32 cellular contexts compared by ENCODE assay signal in genomic region chr2:121162893-121163292, GRCh38.
DNase-seq lines count a peak whose midpoint lies in the region; ATAC-seq, FAIRE-seq and TF ChIP-seq lines count a peak whose summit lies in the region.
"Had no signal": no experiment of that assay in that cellular context is flagged by ENCODE, and none has a peak within 500 bp of the region (broad histone marks: within the 10 kb centered on the region; RNA-seq: fewer than 3 reads in every experiment).

No MANE protein-coding gene starts in this region.

- H3K4me1 ChIP-seq in HEK293 (ENCODE audit: control insufficient read depth, insufficient read depth, low read length) = no peaks in the 10 kb centered on the region
- no peaks in the 10 kb centered on the region for H3K4me1 ChIP-seq in K562 (replicated peaks in 1 of 2; ENCODE audit: control insufficient read depth in 2 of 2, insufficient read depth in 2 of 2, low read length in 2 of 2)
- H3K4me1 ChIP-seq in CD4-positive, alpha-beta memory T cell (ENCODE audit: insufficient read depth, low read length) = no peaks in the 10 kb centered on the region
- H3K4me1 ChIP-seq: A549; BE2C; BLaER1; BLaER1 treated with 17β-estradiol and CSF1 and Interleukin-3, amounts not matched to agents 10 nM and 100 nM; Caco-2 had no signal

- H3K4me3 ChIP-seq in HEK293 (ENCODE audit: low read depth, low read length) (no peak overlapping the region), K562 (no peak overlapping the region)
- H3K4me3 ChIP-seq in CD4-positive, alpha-beta memory T cell (ENCODE audit: low read length in 2 of 2) = no peak overlapping the region
- H3K4me3 ChIP-seq: A549; BLaER1; BLaER1 treated with 17β-estradiol and CSF1 and Interleukin-3, amounts not matched to agents 10 nM and 100 nM had no signal

- TF ChIP-seq RAD21 in K562 (CRISPR knock-in tag; conservative IDR thresholded peaks at IDR 0.05 in 1 of 2, IDR thresholded peaks at IDR 0.05 in 1 of 2) = no peak

- POLR2A ChIA-PET in HEK293 (lab: Yijun Ruan, JAX) (no interaction called here), K562 (lab: Yijun Ruan, JAX) (interaction anchor here (0.6 kb wide), 1 partner anchor 687 kb away, joined by 3 read pairs; no protein-coding TSS in a partner anchor)
- POLR2A ChIA-PET in CD4-positive, alpha-beta memory T cell (lab: Charles Lee; ENCODE audit: partially characterized antibody) = no interaction called here

- no TSS peak for BruUV-seq in K562 (replicated peaks; lab: Mats Ljungman, UMichigan)

- no peaks in the 10 kb centered on the region for H3K4me1 Mint-ChIP-seq in CD4-positive, alpha-beta memory T cell
- H3K4me1 Mint-ChIP-seq: B cell; CD14-positive monocyte; CD4-positive, CD25-positive, alpha-beta regulatory T cell; CD8-positive, alpha-beta memory T cell had no signal

- no peak overlapping the region for H2AFZ ChIP-seq in K562 (ENCODE audit: low read depth, low read length)

- no peak overlapping the region for H3K4me3 Mint-ChIP-seq in CD4-positive, alpha-beta memory T cell
- H3K4me3 Mint-ChIP-seq: B cell; CD14-positive monocyte; CD4-positive, alpha-beta T cell; CD4-positive, CD25-positive, alpha-beta regulatory T cell; CD8-positive, alpha-beta memory T cell; CD8-positive, alpha-beta T cell had no signal

- intact Hi-C loops in K562 (cut with micrococcal nuclease) = no loop called here
- intact Hi-C loops in CD4-positive, alpha-beta memory T cell (cut with micrococcal nuclease) = no loop called here

- TF ChIP-seq POLR2A in K562 (conservative IDR thresholded peaks at IDR 0.05) = no peak

- CTCF ChIA-PET in HEK293 (lab: Yijun Ruan, JAX) = interaction anchor here (0.6 to 0.7 kb wide), 2 partner anchors 56 to 132 kb away, joined by 4 to 5 read pairs; no protein-coding TSS in a partner anchor
- CTCF ChIA-PET in K562 (lab: Yijun Ruan, JAX; ENCODE audit: low intra/inter-chr PET ratio) = no interaction called here
- CTCF ChIA-PET in CD4-positive, alpha-beta memory T cell (lab: Charles Lee; ENCODE audit: partially characterized antibody) = no interaction called here

- H3K9me1 ChIP-seq in K562 (ENCODE audit: control insufficient read depth, insufficient read depth, low read length) = no peaks in the 10 kb centered on the region

- TF ChIP-seq EP300 in K562 (IDR thresholded peaks at IDR 0.05; ENCODE audit: low read length) = no peak

- H3K79me2 ChIP-seq in K562 (ENCODE audit: control insufficient read depth, insufficient read depth, low read length) = no peaks in the 10 kb centered on the region

- FAIRE-seq in K562 (lab: Jason Lieb, UNC) = no peak
- FAIRE-seq: A204.1, A549, D721Med had no signal

- DNase-seq in K562 (ENCODE audit: extremely low read depth in 1 of 4, low spot score in 3 of 4) = no peak
- no peak for DNase-seq in CD4-positive, alpha-beta memory T cell
- DNase-seq: 8988T; ACHN; AML-193; BE2C; C1 segment of cervical spinal cord; Caco-2; Calu3; CD4-positive, alpha-beta T cell; CD4-positive, CD25-positive, alpha-beta regulatory T cell; CD8-positive, alpha-beta memory T cell; CD8-positive, alpha-beta T cell; COR-L47; DMS 273 treated with DMSO at 0.1 percent for 48 hours; DMS153; DMS53; DMS79; DMS79 treated with DMSO at 0.1 percent for 48 hours; DND-41; EL had no signal

- H3K27me3 Mint-ChIP-seq in CD4-positive, alpha-beta memory T cell = peaks cover 0 to 8% of the 10 kb centered on the region in 2 donors
- H3K27me3 Mint-ChIP-seq: B cell; CD4-positive, alpha-beta T cell; CD4-positive, CD25-positive, alpha-beta regulatory T cell had no signal

- no peak overlapping the region for H3K4me2 ChIP-seq in K562 (ENCODE audit: insufficient read depth, low read length)
- H3K4me2 ChIP-seq: A549; BLaER1; BLaER1 treated with 17β-estradiol and CSF1 and Interleukin-3, amounts not matched to agents 10 nM and 100 nM had no signal

- TF ChIP-seq CTCF in HEK293 (tag by site-specific recombination; IDR thresholded peaks at IDR 0.05) (no peak), K562 (IDR thresholded peaks at IDR 0.05 in 2 of 3, conservative IDR thresholded peaks at IDR 0.05 in 1 of 3; ENCODE audit: insufficient read depth in 2 of 3, low read depth in 1 of 3, low read length in 3 of 3) (no peak)

- H4K20me1 ChIP-seq in K562 (replicated peaks; ENCODE audit: control insufficient read depth, insufficient read depth, low read length) = no peaks in the 10 kb centered on the region
- H4K20me1 ChIP-seq: BLaER1; BLaER1 treated with 17β-estradiol and CSF1 and Interleukin-3, amounts not matched to agents 10 nM and 100 nM had no signal

- peaks cover 5 to 8% of the 10 kb centered on the region in 2 experiments; a peak in 4 of 5 replicates for H3K27me3 ChIP-seq in K562 (ENCODE audit: control insufficient read depth in 2 of 2, insufficient read depth in 2 of 2, low read length in 2 of 2)
- H3K27me3 ChIP-seq in CD4-positive, alpha-beta memory T cell (ENCODE audit: insufficient read depth, low read length) = no peaks in the 10 kb centered on the region
- H3K27me3 ChIP-seq: BE2C; BLaER1; BLaER1 treated with 17β-estradiol and CSF1 and Interleukin-3, amounts not matched to agents 10 nM and 100 nM had no signal

- H3K9me3 Mint-ChIP-seq in CD4-positive, alpha-beta memory T cell = peaks cover 0 to 35% (median 18%) of the 10 kb centered on the region in 8 donors

- H3K9me3 ChIP-seq in HEK293 (ENCODE audit: control insufficient read depth, insufficient read depth, low read depth, low read length) = no peaks in the 10 kb centered on the region
- no peaks in the 10 kb centered on the region; the same call in 1 of the 2 replicates for H3K9me3 ChIP-seq in K562 (replicated peaks; ENCODE audit: control insufficient read depth, insufficient read depth, low read depth, low read length)
- no peaks in the 10 kb centered on the region for H3K9me3 ChIP-seq in CD4-positive, alpha-beta memory T cell (ENCODE audit: control insufficient read depth in 1 of 2, low read length in 2 of 2)
- H3K9me3 ChIP-seq: BE2C had no signal

- H3K27ac Mint-ChIP-seq in CD4-positive, alpha-beta memory T cell = no peak overlapping the region
- H3K27ac Mint-ChIP-seq: B cell; CD14-positive monocyte; CD4-positive, alpha-beta T cell; CD4-positive, CD25-positive, alpha-beta regulatory T cell; CD8-positive, alpha-beta memory T cell; CD8-positive, alpha-beta T cell had no signal

- no peak overlapping the region for H3K27ac ChIP-seq in HEK293 (ENCODE audit: extremely low read depth, low read depth, low read length)
- H3K27ac ChIP-seq in K562 (ENCODE audit: extremely low read depth, low read depth, low read length) = no peak overlapping the region
- H3K27ac ChIP-seq in CD4-positive, alpha-beta memory T cell (ENCODE audit: low read depth, low read length) = no peak overlapping the region
- H3K27ac ChIP-seq: 22Rv1; A549; BLaER1; BLaER1 treated with 17β-estradiol and CSF1 and Interleukin-3, amounts not matched to agents 10 nM and 100 nM; C4-2B had no signal

- in situ Hi-C loops in K562 (cut with MboI) = no loop called here

- no peak overlapping the region for H3K9ac ChIP-seq in K562 (ENCODE audit: insufficient read depth in 1 of 2, low read depth in 2 of 2, low read length in 2 of 2)
- H3K9ac ChIP-seq: BLaER1; BLaER1 treated with 17β-estradiol and CSF1 and Interleukin-3, amounts not matched to agents 10 nM and 100 nM had no signal

- H3K36me3 Mint-ChIP-seq in CD4-positive, alpha-beta memory T cell = peaks cover 0 to 3% of the 10 kb centered on the region in 2 donors
- H3K36me3 Mint-ChIP-seq: CD14-positive monocyte; CD4-positive, CD25-positive, alpha-beta regulatory T cell; CD8-positive, alpha-beta memory T cell; CD8-positive, alpha-beta T cell had no signal

- ATAC-seq in K562 = no peak
- ATAC-seq in GM19395 (IDR thresholded peaks at IDR 0.05; ENCODE audit: unreplicated experiment) = no peak
- ATAC-seq: A549; CD8-positive, alpha-beta T cell had no signal

- H3K36me3 ChIP-seq in HEK293 (ENCODE audit: control insufficient read depth in 2 of 2, insufficient read depth in 1 of 2, low read length in 2 of 2) (no peaks in the 10 kb centered on the region), K562 (ENCODE audit: control insufficient read depth, insufficient read depth, low read length) (no peaks in the 10 kb centered on the region)
- no peaks in the 10 kb centered on the region for H3K36me3 ChIP-seq in CD4-positive, alpha-beta memory T cell (ENCODE audit: insufficient read depth, low read length)
- H3K36me3 ChIP-seq: BE2C; BLaER1; BLaER1 treated with 17β-estradiol and CSF1 and Interleukin-3, amounts not matched to agents 10 nM and 100 nM had no signal

TF ChIP-seq in HEK293, 187 proteins besides CTCF, POLR2A, EP300 and RAD21:
- TF ChIP-seq ZXDB (tag by site-specific recombination; IDR thresholded peaks at IDR 0.05) = no peak
- TF ChIP-seq ZNF184 (tag by site-specific recombination; IDR thresholded peaks at IDR 0.05) = peak; percentile 98
- no peak for TF ChIP-seq ZSCAN5A (tag by site-specific recombination; IDR thresholded peaks at IDR 0.05)

TF ChIP-seq in K562, 482 proteins besides CTCF, POLR2A, EP300 and RAD21:
- no peak for TF ChIP-seq RNF2 (IDR thresholded peaks at IDR 0.05)
- TF ChIP-seq RBM25 (IDR thresholded peaks at IDR 0.05; ENCODE audit: low read depth, low read length, severe bottlenecking) = peak; percentile 50
- no peak for TF ChIP-seq PPARD (CRISPR knock-in tag; IDR thresholded peaks at IDR 0.05)
- no peak for TF ChIP-seq FOSL1 (tag; conservative IDR thresholded peaks at IDR 0.05)
- TF ChIP-seq EGR1 (conservative IDR thresholded peaks at IDR 0.05) = no peak
- no peak for TF ChIP-seq TAF1 (IDR thresholded peaks at IDR 0.05; ENCODE audit: control insufficient read depth, extremely low read depth, insufficient read depth, low read length, severe bottlenecking)
- TF ChIP-seq ZNF184 (CRISPR knock-in tag; IDR thresholded peaks at IDR 0.05) = peak; percentile 83
- TF ChIP-seq DPF2 (IDR thresholded peaks at IDR 0.05) = no peak
- TF ChIP-seq, protein P1, sequence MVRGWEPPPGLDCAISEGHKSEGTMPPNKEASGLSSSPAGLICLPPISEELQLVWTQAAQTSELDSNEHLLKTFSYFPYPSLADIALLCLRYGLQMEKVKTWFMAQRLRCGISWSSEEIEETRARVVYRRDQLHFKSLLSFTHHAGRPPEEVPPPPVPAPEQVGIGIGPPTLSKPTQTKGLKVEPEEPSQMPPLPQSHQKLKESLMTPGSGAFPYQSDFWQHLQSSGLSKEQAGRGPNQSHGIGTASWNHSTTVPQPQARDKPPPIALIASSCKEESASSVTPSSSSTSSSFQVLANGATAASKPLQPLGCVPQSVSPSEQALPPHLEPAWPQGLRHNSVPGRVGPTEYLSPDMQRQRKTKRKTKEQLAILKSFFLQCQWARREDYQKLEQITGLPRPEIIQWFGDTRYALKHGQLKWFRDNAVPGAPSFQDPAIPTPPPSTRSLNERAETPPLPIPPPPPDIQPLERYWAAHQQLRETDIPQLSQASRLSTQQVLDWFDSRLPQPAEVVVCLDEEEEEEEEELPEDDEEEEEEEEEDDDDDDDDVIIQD (CRISPR knock-in tag; IDR thresholded peaks at IDR 0.05) = no peak

Comparison
In these comparisons a context has a peak if more than half of its experiments do, and no peak if none do; other contexts are left out.
1. Of the 44 proteins assayed by ChIP-seq in both K562 and HEK293: peak only in K562: none; only in HEK293: none; in both: ZNF184; in neither: 43.